ENCODE assay signal across 9 cellular contexts in genomic region chr2:166057363-166058169, GRCh38.
DNase-seq lines count a peak whose midpoint lies in the region; ATAC-seq, FAIRE-seq and TF ChIP-seq lines count a peak whose summit lies in the region.
"Had no signal": no experiment of that assay in that cellular context is flagged by ENCODE, and none has a peak within 500 bp of the region (broad histone marks: within the 10 kb centered on the region; RNA-seq: fewer than 3 reads in every experiment).

No MANE protein-coding gene starts in this region.

- no peaks in the 10 kb centered on the region for H3K27me3 Mint-ChIP-seq in activated CD4-positive, alpha-beta memory T cell treated with anti-CD3 and anti-CD28 coated beads for 36 hours

- H3K36me3 ChIP-seq in right atrium auricular region (no peaks in the 10 kb centered on the region), OCI-LY3 (replicated peaks; ENCODE audit: low read depth, low read length) (no peaks in the 10 kb centered on the region)

- no peak overlapping the region for H3K4me2 ChIP-seq in OCI-LY3 (ENCODE audit: low read length)

- H3K4me3 Mint-ChIP-seq in activated CD4-positive, alpha-beta memory T cell treated with anti-CD3 and anti-CD28 coated beads for 36 hours, result no peak overlapping the region
- H3K4me3 Mint-ChIP-seq: activated naive CD4-positive, alpha-beta T cell treated with anti-CD3 and anti-CD28 coated beads, Interleukin-2, amount 50 U/mL, for 24 hours had no signal

- H3K4me1 Mint-ChIP-seq in activated CD4-positive, alpha-beta memory T cell treated with anti-CD3 and anti-CD28 coated beads for 36 hours (ENCODE audit: low read depth), result no peaks in the 10 kb centered on the region
- H3K4me1 Mint-ChIP-seq: activated naive CD4-positive, alpha-beta T cell treated with anti-CD3 and anti-CD28 coated beads, Interleukin-2, amount 50 U/mL, for 24 hours had no signal

- peak; percentile 28 to 61 for TF ChIP-seq CTCF in right atrium auricular region (IDR thresholded peaks at IDR 0.05)
- peak; percentile 78 for TF ChIP-seq CTCF in OCI-LY3 (IDR thresholded peaks at IDR 0.05; ENCODE audit: low read depth, low read length)

- H3K4me3 ChIP-seq in right atrium auricular region (no peak overlapping the region), OCI-LY3 (ENCODE audit: low read length) (no peak overlapping the region)

- no peak for DNase-seq in right atrium auricular region (ENCODE audit: low spot score)
- DNase-seq in cardiac septum (ENCODE audit: low spot score), result no peak
- peak; percentile 9 for DNase-seq in fibroblast of the conjunctiva (ENCODE audit: low read depth)
- DNase-seq in COLO668 (lab: John Stamatoyannopoulos, UW; ENCODE audit: unreplicated experiment), result no peak
- no peak for DNase-seq in HTR-8/SVneo (ENCODE audit: insufficient read length, low spot score)
- DNase-seq in activated CD4-positive, alpha-beta memory T cell treated with anti-CD3 and anti-CD28 coated beads for 36 hours, result no peak

- H3K9me3 ChIP-seq in right atrium auricular region, result no peaks in the 10 kb centered on the region
- H3K9me3 ChIP-seq in OCI-LY3 (ENCODE audit: insufficient read depth, low read length), result no peaks in the 10 kb centered on the region

- no peaks in the 10 kb centered on the region for H3K9me3 Mint-ChIP-seq in activated CD4-positive, alpha-beta memory T cell treated with anti-CD3 and anti-CD28 coated beads for 36 hours
- H3K9me3 Mint-ChIP-seq: activated naive CD4-positive, alpha-beta T cell treated with anti-CD3 and anti-CD28 coated beads, Interleukin-2, amount 50 U/mL, for 24 hours had no signal

- no peaks in the 10 kb centered on the region for H4K20me1 ChIP-seq in OCI-LY3 (ENCODE audit: insufficient read depth, low read length)

- POLR2A ChIA-PET in activated CD4-positive, alpha-beta memory T cell treated with anti-CD3 and anti-CD28 coated beads for 36 hours (lab: Charles Lee), result no interaction called here

- CTCF ChIA-PET in activated CD4-positive, alpha-beta memory T cell treated with anti-CD3 and anti-CD28 coated beads for 36 hours (lab: Charles Lee), result interaction anchor here (0.7 to 3.6 kb wide), 5 partner anchors 8 to 121 kb away, joined by 3 to 35 read pairs (median 3); partner anchors contain the start of gene SCN1A

- intact Hi-C loops in cardiac septum (cut with DNase I), result loop anchor here (5.0 kb wide), 1 partner anchor 70 kb away; the partner anchor contains the start of gene SCN1A
- intact Hi-C loops in activated CD4-positive, alpha-beta memory T cell treated with anti-CD3 and anti-CD28 coated beads for 36 hours (cut with micrococcal nuclease), result loop anchor here (1.0 kb wide), 2 partner anchors 71 to 124 kb away; partner anchors contain the start of gene SCN1A

- FAIRE-seq in HTR-8/SVneo (lab: Jason Lieb, UNC), result no peak

- peak overlapping the region; percentile 7; the same call in 1 of the 2 replicates for H2AFZ ChIP-seq in OCI-LY3 (ENCODE audit: low read depth, low read length)

- H3K79me2 ChIP-seq in OCI-LY3 (ENCODE audit: low read length), result no peaks in the 10 kb centered on the region

- H3K27me3 ChIP-seq in right atrium auricular region, result no peaks in the 10 kb centered on the region
- no peaks in the 10 kb centered on the region for H3K27me3 ChIP-seq in OCI-LY3 (ENCODE audit: low read depth, low read length)

- H3K27ac ChIP-seq in right atrium auricular region (no peak overlapping the region), OCI-LY3 (ENCODE audit: low read length) (no peak overlapping the region)

- H3K9ac ChIP-seq in OCI-LY3 (ENCODE audit: low read length), result no peak overlapping the region

- ATAC-seq in HG03159 (IDR thresholded peaks at IDR 0.05; ENCODE audit: unreplicated experiment), result no peak

- H3K27ac Mint-ChIP-seq in activated CD4-positive, alpha-beta memory T cell treated with anti-CD3 and anti-CD28 coated beads for 36 hours, result no peak overlapping the region
- H3K27ac Mint-ChIP-seq: activated naive CD4-positive, alpha-beta T cell treated with anti-CD3 and anti-CD28 coated beads, Interleukin-2, amount 50 U/mL, for 24 hours had no signal

- H3K4me1 ChIP-seq in right atrium auricular region (no peaks in the 10 kb centered on the region), OCI-LY3 (ENCODE audit: low read length) (no peaks in the 10 kb centered on the region)

- H3K36me3 Mint-ChIP-seq in activated CD4-positive, alpha-beta memory T cell treated with anti-CD3 and anti-CD28 coated beads for 36 hours, result no peaks in the 10 kb centered on the region
- H3K36me3 Mint-ChIP-seq: activated naive CD4-positive, alpha-beta T cell treated with anti-CD3 and anti-CD28 coated beads, Interleukin-2, amount 50 U/mL, for 24 hours had no signal
